8 cellular contexts compared by ENCODE assay signal in genomic region chr1:38028671-38029070, GRCh38. TPM values are rescaled to one million over a fixed set of nuclear protein-coding genes. Genes with fewer than 3 reads are reported as not detected.
DNase-seq lines count a peak whose midpoint lies in the region; ATAC-seq and TF ChIP-seq lines count a peak whose summit lies in the region.

No MANE protein-coding gene starts in this region.

- no peaks in the 10 kb centered on the region for H3K9me3 Mint-ChIP-seq in activated T-helper 2 cell treated with anti-CD3 and anti-CD28 coated beads, Interferon-gamma antibody, Interleukin-2, Interleukin-4, amounts not matched to agents 10 μg/mL and 5 μg/mL and 100 μg/mL, durations not matched to agents 14 hours and 24 hours and 36 hours
- no peaks in the 10 kb centered on the region for H3K9me3 Mint-ChIP-seq in natural killer cell treated with Interleukin-12 subunit alpha and Interleukin-12 subunit beta and Interleukin-15 and Interleukin-18, amount 100 ng/mL, for 72 hours

- no peaks in the 10 kb centered on the region for H3K27me3 Mint-ChIP-seq in activated T-helper 2 cell treated with anti-CD3 and anti-CD28 coated beads, Interferon-gamma antibody, Interleukin-2, Interleukin-4, amounts not matched to agents 10 μg/mL and 5 μg/mL and 100 μg/mL, durations not matched to agents 14 hours and 24 hours and 36 hours (ENCODE audit: low read depth)
- no peaks in the 10 kb centered on the region for H3K27me3 Mint-ChIP-seq in natural killer cell treated with Interleukin-12 subunit alpha and Interleukin-12 subunit beta and Interleukin-15 and Interleukin-18, amount 100 ng/mL, for 72 hours

- in situ Hi-C loops in GM13977 (cut with MboI; ENCODE audit: low pct_unique_long_range_greater_than_20kb, low sequenced_read_pairs, unreplicated experiment) = loop anchor here (25.0 kb wide), 1 partner anchor 809 kb away; no protein-coding TSS in a partner anchor

- intact Hi-C loops in activated T-helper 2 cell treated with anti-CD3 and anti-CD28 coated beads, Interferon-gamma antibody, Interleukin-2, Interleukin-4, amounts not matched to agents 10 μg/mL and 5 μg/mL and 100 μg/mL, durations not matched to agents 14 hours and 24 hours and 36 hours (cut with micrococcal nuclease) = loop anchor here (1.0 to 10.0 kb wide), 5 partner anchors 19 to 809 kb away; partner anchors contain the start of gene SF3A3

- DNase-seq in GM13977 (ENCODE audit: low spot score) = peak; percentile 31
- DNase-seq in activated T-helper 2 cell treated with anti-CD3 and anti-CD28 coated beads, Interferon-gamma antibody, Interleukin-2, Interleukin-4, amounts not matched to agents 10 μg/mL and 5 μg/mL and 100 μg/mL, durations not matched to agents 14 hours and 24 hours and 36 hours (ENCODE audit: low spot score) = no peak
- DNase-seq in natural killer cell treated with Interleukin-12 subunit alpha and Interleukin-12 subunit beta and Interleukin-15 and Interleukin-18, amount 100 ng/mL, for 72 hours (ENCODE audit: low spot score) = no peak
- no peak for DNase-seq in NCI-H2081 treated with DMSO at 0.1 percent for 48 hours (lab: John Stamatoyannopoulos, UW)

- peak overlapping the region; percentile 7 for H3K4me3 Mint-ChIP-seq in activated T-helper 2 cell treated with anti-CD3 and anti-CD28 coated beads, Interferon-gamma antibody, Interleukin-2, Interleukin-4, amounts not matched to agents 10 μg/mL and 5 μg/mL and 100 μg/mL, durations not matched to agents 14 hours and 24 hours and 36 hours (ENCODE audit: low read depth)
- peak overlapping the region; percentile 74 for H3K4me3 Mint-ChIP-seq in natural killer cell treated with Interleukin-12 subunit alpha and Interleukin-12 subunit beta and Interleukin-15 and Interleukin-18, amount 100 ng/mL, for 72 hours

- peak; percentile 24 for TF ChIP-seq CTCF in GM13977 (IDR thresholded peaks at IDR 0.05; ENCODE audit: extremely low read depth, insufficient read depth, missing control alignments)

- ATAC-seq in HG03060 (IDR thresholded peaks at IDR 0.05; ENCODE audit: low read depth, unreplicated experiment) = peak; percentile 5
- no peak for ATAC-seq in natural killer cell treated with Interleukin-12 subunit alpha and Interleukin-12 subunit beta and Interleukin-15 and Interleukin-18, amount 100 ng/mL, for 72 hours
- no peak for ATAC-seq in GM18502 (IDR thresholded peaks at IDR 0.05; ENCODE audit: poor library complexity, unreplicated experiment)
- ATAC-seq in HG02678 (IDR thresholded peaks at IDR 0.05; ENCODE audit: unreplicated experiment) = no peak
- no peak for ATAC-seq in HG03439 (IDR thresholded peaks at IDR 0.05; ENCODE audit: unreplicated experiment)

- H3K4me1 Mint-ChIP-seq in activated T-helper 2 cell treated with anti-CD3 and anti-CD28 coated beads, Interferon-gamma antibody, Interleukin-2, Interleukin-4, amounts not matched to agents 10 μg/mL and 5 μg/mL and 100 μg/mL, durations not matched to agents 14 hours and 24 hours and 36 hours (ENCODE audit: low read depth) = peaks cover 51% of the 10 kb centered on the region
- H3K4me1 Mint-ChIP-seq in natural killer cell treated with Interleukin-12 subunit alpha and Interleukin-12 subunit beta and Interleukin-15 and Interleukin-18, amount 100 ng/mL, for 72 hours (ENCODE audit: low read depth in 2 of 2) = peaks cover 45 to 50% of the 10 kb centered on the region in 2 donors

- H3K27ac Mint-ChIP-seq in activated T-helper 2 cell treated with anti-CD3 and anti-CD28 coated beads, Interferon-gamma antibody, Interleukin-2, Interleukin-4, amounts not matched to agents 10 μg/mL and 5 μg/mL and 100 μg/mL, durations not matched to agents 14 hours and 24 hours and 36 hours = peak overlapping the region; percentile 90
- peak overlapping the region; percentile 74 to 94 for H3K27ac Mint-ChIP-seq in natural killer cell treated with Interleukin-12 subunit alpha and Interleukin-12 subunit beta and Interleukin-15 and Interleukin-18, amount 100 ng/mL, for 72 hours

- peaks cover 30% of the 10 kb centered on the region for H3K36me3 Mint-ChIP-seq in activated T-helper 2 cell treated with anti-CD3 and anti-CD28 coated beads, Interferon-gamma antibody, Interleukin-2, Interleukin-4, amounts not matched to agents 10 μg/mL and 5 μg/mL and 100 μg/mL, durations not matched to agents 14 hours and 24 hours and 36 hours (ENCODE audit: low read depth)
- H3K36me3 Mint-ChIP-seq in natural killer cell treated with Interleukin-12 subunit alpha and Interleukin-12 subunit beta and Interleukin-15 and Interleukin-18, amount 100 ng/mL, for 72 hours = peaks cover 12% of the 10 kb centered on the region

RNA-seq across cellular contexts. Expression of gene UTP11, which starts 16.1 kb away (rescaled TPM):
- 78.8 and 79.0 TPM in 2 replicates for total RNA-seq in activated T-helper 2 cell treated with anti-CD3 and anti-CD28 coated beads, Interferon-gamma antibody, Interleukin-2, Interleukin-4, amounts not matched to agents 10 μg/mL and 5 μg/mL and 100 μg/mL, durations not matched to agents 14 hours and 24 hours and 36 hours
- total RNA-seq in natural killer cell treated with Interleukin-12 subunit alpha and Interleukin-12 subunit beta and Interleukin-15 and Interleukin-18, amount 100 ng/mL, for 72 hours = 10 to 100 TPM; 59.9 to 60.0 TPM

RNA-seq across cellular contexts. Expression of gene POU3F1, which starts 17.9 kb away (rescaled TPM):
- total RNA-seq in activated T-helper 2 cell treated with anti-CD3 and anti-CD28 coated beads, Interferon-gamma antibody, Interleukin-2, Interleukin-4, amounts not matched to agents 10 μg/mL and 5 μg/mL and 100 μg/mL, durations not matched to agents 14 hours and 24 hours and 36 hours = 0.32 and 0.48 TPM in 2 replicates
- under 1 TPM; 0.50 to 0.93 TPM for total RNA-seq in natural killer cell treated with Interleukin-12 subunit alpha and Interleukin-12 subunit beta and Interleukin-15 and Interleukin-18, amount 100 ng/mL, for 72 hours

RNA-seq across cellular contexts. Expression of gene FHL3, which starts 23.4 kb away (rescaled TPM):
- 30.1 and 33.3 TPM in 2 replicates for total RNA-seq in activated T-helper 2 cell treated with anti-CD3 and anti-CD28 coated beads, Interferon-gamma antibody, Interleukin-2, Interleukin-4, amounts not matched to agents 10 μg/mL and 5 μg/mL and 100 μg/mL, durations not matched to agents 14 hours and 24 hours and 36 hours
- 10 to 100 TPM; 24.5 TPM for total RNA-seq in natural killer cell treated with Interleukin-12 subunit alpha and Interleukin-12 subunit beta and Interleukin-15 and Interleukin-18, amount 100 ng/mL, for 72 hours

RNA-seq across cellular contexts. Expression of gene SF3A3, which starts 38.8 kb away (rescaled TPM):
- total RNA-seq in activated T-helper 2 cell treated with anti-CD3 and anti-CD28 coated beads, Interferon-gamma antibody, Interleukin-2, Interleukin-4, amounts not matched to agents 10 μg/mL and 5 μg/mL and 100 μg/mL, durations not matched to agents 14 hours and 24 hours and 36 hours = 105 and 112 TPM in 2 replicates
- total RNA-seq in natural killer cell treated with Interleukin-12 subunit alpha and Interleukin-12 subunit beta and Interleukin-15 and Interleukin-18, amount 100 ng/mL, for 72 hours = 100 to 1,000 TPM in 1 of 2 donors, 10 to 100 TPM in 1; 90.7 to 174 TPM
